In genomic region chr6:110816110-110816409, GRCh38 we compare ENCODE assay signal across 8 cellular contexts. TPM values are rescaled to one million over a fixed set of nuclear protein-coding genes. Genes with fewer than 3 reads are reported as not detected.
DNase-seq lines count a peak whose midpoint lies in the region; ATAC-seq, FAIRE-seq and TF ChIP-seq lines count a peak whose summit lies in the region.

No MANE protein-coding gene starts in this region.

- TF ChIP-seq CTCF in K562 (IDR thresholded peaks at IDR 0.05 in 2 of 3, conservative IDR thresholded peaks at IDR 0.05 in 1 of 3; ENCODE audit: insufficient read depth in 2 of 3, low read depth in 1 of 3, low read length in 3 of 3): no peak

- no peak overlapping the region for H2BK15ac ChIP-seq in mesenchymal stem cell (ENCODE audit: low read depth, poor library complexity, severe bottlenecking)

- peak overlapping the region; percentile 82 for H3K4me3 ChIP-seq in K562
- peak overlapping the region in 1 of 2 experiments; percentile 95 for H3K4me3 ChIP-seq in mesenchymal stem cell (ENCODE audit: insufficient read depth in 1 of 2, low read depth in 1 of 2, low read length in 2 of 2)
- H3K4me3 ChIP-seq in urinary bladder (ENCODE audit: low read depth, low read length): peak overlapping the region; percentile 91

- H2AFZ ChIP-seq in K562 (ENCODE audit: low read depth, low read length): peak overlapping the region; percentile 87
- peak overlapping the region; percentile 93 for H2AFZ ChIP-seq in mesenchymal stem cell (ENCODE audit: low read depth, low read length)

- intact Hi-C loops in K562 (cut with micrococcal nuclease) (no loop called here), head of caudate nucleus (cut with DNase I) (loop anchor here (5.0 to 10.0 kb wide), 3 partner anchors 131 to 291 kb away; partner anchors contain the start of gene GTF3C6)

- in situ Hi-C loops in K562 (cut with MboI): no loop called here

- H3K27ac Mint-ChIP-seq in activated naive CD4-positive, alpha-beta T cell treated with anti-CD3 and anti-CD28 coated beads, Interleukin-2, amount 50 U/mL, for 24 hours: peak overlapping the region; percentile 96

- FAIRE-seq in K562 (lab: Jason Lieb, UNC): no peak

- no peaks in the 10 kb centered on the region for H3K9me3 Mint-ChIP-seq in activated naive CD4-positive, alpha-beta T cell treated with anti-CD3 and anti-CD28 coated beads, Interleukin-2, amount 50 U/mL, for 24 hours

- no peaks in the 10 kb centered on the region for H3K27me3 ChIP-seq in K562 (ENCODE audit: control insufficient read depth in 2 of 2, insufficient read depth in 2 of 2, low read length in 2 of 2)
- no peaks in the 10 kb centered on the region for H3K27me3 ChIP-seq in mesenchymal stem cell (ENCODE audit: control insufficient read depth in 1 of 2, insufficient read depth in 1 of 2, low read length in 2 of 2)

- H3K4ac ChIP-seq in mesenchymal stem cell (ENCODE audit: low read depth in 1 of 2, low read length in 2 of 2): no peak overlapping the region

- POLR2A ChIA-PET in K562 (lab: Yijun Ruan, JAX): interaction anchor here (0.6 to 4.4 kb wide), 24 partner anchors 9 to 144 kb away, joined by 3 to 125 read pairs (median 4); partner anchors contain the start of genes AMD1 and GTF3C6

- CTCF ChIA-PET in K562 (lab: Yijun Ruan, JAX; ENCODE audit: low intra/inter-chr PET ratio): no interaction called here

- H2BK5ac ChIP-seq in mesenchymal stem cell (ENCODE audit: low read depth, low read length, poor library complexity, severe bottlenecking): no peak overlapping the region

- no peak for ATAC-seq in K562
- no peak for ATAC-seq in HG03025 (IDR thresholded peaks at IDR 0.05; ENCODE audit: low FRiP score, unreplicated experiment)

- H3K18ac ChIP-seq in mesenchymal stem cell (ENCODE audit: low read depth in 1 of 2, low read length in 2 of 2): no peak overlapping the region

- no peaks in the 10 kb centered on the region for H3K9me1 ChIP-seq in K562 (ENCODE audit: control insufficient read depth, insufficient read depth, low read length)

- H3K4me1 Mint-ChIP-seq in activated naive CD4-positive, alpha-beta T cell treated with anti-CD3 and anti-CD28 coated beads, Interleukin-2, amount 50 U/mL, for 24 hours: peaks cover 19% of the 10 kb centered on the region

- peak overlapping the region; percentile 100 for H3K27ac ChIP-seq in K562 (ENCODE audit: extremely low read depth, low read depth, low read length)
- peak overlapping the region; percentile 58 for H3K27ac ChIP-seq in mesenchymal stem cell (ENCODE audit: low read length, poor library complexity, severe bottlenecking)
- no peak overlapping the region for H3K27ac ChIP-seq in urinary bladder (ENCODE audit: low read depth)

- peaks cover 5% of the 10 kb centered on the region for H3K79me1 ChIP-seq in mesenchymal stem cell (replicated peaks; ENCODE audit: low read length, poor library complexity, severe bottlenecking)

- DNase-seq in activated naive CD4-positive, alpha-beta T cell (lab: John Stamatoyannopoulos, UW): no peak
- DNase-seq in K562 (ENCODE audit: extremely low read depth in 1 of 4, low spot score in 3 of 4) (no peak), mesenchymal stem cell (no peak), head of caudate nucleus (no peak)
- no peak for DNase-seq in NK-92 treated with Interleukin-12 subunit alpha and Interleukin-12 subunit beta, amount 100 ng/mL, for 24 hours (lab: John Stamatoyannopoulos, UW)

- WGBS in K562 (ENCODE audit: insufficient coverage, low coverage, missing lambda C conversion rate): 1% methylated on average over 6 of the region's 6 CpGs
- WGBS in mesenchymal stem cell: 2% methylated on average over 5 of the region's 6 CpGs
- 2% methylated on average over 6 of the region's 6 CpGs for WGBS in urinary bladder

- peaks cover 7% of the 10 kb centered on the region; the same call in 1 of the 2 replicates for H4K20me1 ChIP-seq in K562 (replicated peaks; ENCODE audit: control insufficient read depth, insufficient read depth, low read length)

- TF ChIP-seq EP300 in K562 (IDR thresholded peaks at IDR 0.05; ENCODE audit: low read length): no peak

- peaks cover 25% of the 10 kb centered on the region for H3K79me2 ChIP-seq in K562 (ENCODE audit: control insufficient read depth, insufficient read depth, low read length)

- BruUV-seq in K562 (replicated peaks; lab: Mats Ljungman, UMichigan): no TSS peak

- H2BK120ac ChIP-seq in mesenchymal stem cell (ENCODE audit: low read depth, low read length): no peak overlapping the region

- H3K36me3 ChIP-seq in K562 (ENCODE audit: control insufficient read depth, insufficient read depth, low read length): no peaks in the 10 kb centered on the region
- no peaks in the 10 kb centered on the region for H3K36me3 ChIP-seq in mesenchymal stem cell (ENCODE audit: control insufficient read depth in 1 of 2, insufficient read depth in 2 of 2, low read depth in 1 of 2, low read length in 2 of 2)
- no peaks in the 10 kb centered on the region for H3K36me3 ChIP-seq in urinary bladder (ENCODE audit: insufficient read depth)

- no peak overlapping the region for H4K91ac ChIP-seq in mesenchymal stem cell (ENCODE audit: low read length)

- H2AK5ac ChIP-seq in mesenchymal stem cell (ENCODE audit: low read length, severe bottlenecking): no peak overlapping the region

- peak overlapping the region; percentile 97 for H3K4me3 Mint-ChIP-seq in activated naive CD4-positive, alpha-beta T cell treated with anti-CD3 and anti-CD28 coated beads, Interleukin-2, amount 50 U/mL, for 24 hours

- H3K4me1 ChIP-seq in K562 (replicated peaks in 1 of 2; ENCODE audit: control insufficient read depth in 2 of 2, insufficient read depth in 2 of 2, low read length in 2 of 2) (peaks cover 23 to 44% of the 10 kb centered on the region in 2 experiments), mesenchymal stem cell (ENCODE audit: control insufficient read depth, insufficient read depth, low read depth, low read length) (peaks cover 7% of the 10 kb centered on the region), urinary bladder (ENCODE audit: insufficient read depth) (peaks cover 1% of the 10 kb centered on the region)

- H3K4me2 ChIP-seq in K562 (ENCODE audit: insufficient read depth, low read length) (peak overlapping the region; percentile 99), mesenchymal stem cell (ENCODE audit: low read length, poor library complexity, severe bottlenecking) (peak overlapping the region; percentile 72)

- H3K9ac ChIP-seq in K562 (ENCODE audit: insufficient read depth in 1 of 2, low read depth in 2 of 2, low read length in 2 of 2) (peak overlapping the region in 1 of 2 experiments; percentile 93; a peak in 2 of 4 replicates), mesenchymal stem cell (ENCODE audit: low read length) (peak overlapping the region; percentile 97)

- H4K8ac ChIP-seq in mesenchymal stem cell (ENCODE audit: low read length): no peak overlapping the region

- no peak; the same call in 1 of the 2 replicates for TF ChIP-seq POLR2A in K562 (conservative IDR thresholded peaks at IDR 0.05)

- H3K9me3 ChIP-seq in K562 (replicated peaks; ENCODE audit: control insufficient read depth, insufficient read depth, low read depth, low read length) (no peaks in the 10 kb centered on the region), mesenchymal stem cell (ENCODE audit: control insufficient read depth, low read length) (no peaks in the 10 kb centered on the region)

- H3K14ac ChIP-seq in mesenchymal stem cell (ENCODE audit: low read length in 2 of 2): no peak overlapping the region

- H2BK12ac ChIP-seq in mesenchymal stem cell (ENCODE audit: low read length in 2 of 2): no peak overlapping the region

- TF ChIP-seq RAD21 in K562 (CRISPR knock-in tag; conservative IDR thresholded peaks at IDR 0.05 in 1 of 2, IDR thresholded peaks at IDR 0.05 in 1 of 2): no peak; a peak in 1 of 4 replicates

- no peaks in the 10 kb centered on the region for H3K36me3 Mint-ChIP-seq in activated naive CD4-positive, alpha-beta T cell treated with anti-CD3 and anti-CD28 coated beads, Interleukin-2, amount 50 U/mL, for 24 hours

- no peak overlapping the region for H3K23ac ChIP-seq in mesenchymal stem cell (ENCODE audit: low read length in 2 of 2)

- H3K27me3 Mint-ChIP-seq in activated naive CD4-positive, alpha-beta T cell treated with anti-CD3 and anti-CD28 coated beads, Interleukin-2, amount 50 U/mL, for 24 hours: no peaks in the 10 kb centered on the region

RNA-seq across cellular contexts. Expression of gene CDK19, which starts 0.8 kb away (rescaled TPM):
- 16.2 and 38.5 TPM in 2 replicates for total RNA-seq in K562 (2011; cell fraction: chromatin; rRNA removed; ENCODE audit: low replicate concordance)
- 8.5 and 12.4 TPM in 2 replicates for total RNA-seq in K562 (2011; cell fraction: nucleolus; rRNA removed)
- total RNA-seq in K562 (2011; cell fraction: nucleoplasm; rRNA removed): 27.5 and 37.6 TPM in 2 replicates
- total RNA-seq in K562 (2014; rRNA removed): 3.9 and 4.1 TPM in 2 replicates
- 8.6 and 10.1 TPM in 2 replicates for total RNA-seq in K562 (2014; rRNA removed; fragmentation: Illumina TruSeq; extraction: Trizol)
- 6.2 and 6.7 TPM in 2 replicates for total RNA-seq in K562 (2015; rRNA removed; fragmentation: Illumina TruSeq; extraction: Trizol)
- 9.3 and 10.6 TPM in 2 replicates for total RNA-seq in K562 (2021)
- 15.2 and 15.4 TPM in 2 replicates for polyA plus RNA-seq in K562 (2011; rRNA removed)
- polyA plus RNA-seq in K562 (2011; cell fraction: cytosol; rRNA removed): 2.8 and 7.8 TPM in 2 replicates
- 10.1 and 14.7 TPM in 2 replicates for polyA plus RNA-seq in K562 (2011; cell fraction: nucleus; rRNA removed)
- 8.9 and 16.6 TPM in 2 replicates for polyA plus RNA-seq in K562 (2012)
- polyA plus RNA-seq in K562 (2014; fragmentation: Illumina TruSeq; extraction: Trizol): 8.8 and 9.0 TPM in 2 replicates
- polyA plus RNA-seq in K562 (2014; fragmentation: Nextera tagmentation; extraction: Ambion mirVana): 1 to 10 TPM; 3.8 to 4.0 TPM
- 7.4 and 8.4 TPM in 2 replicates for polyA plus RNA-seq in K562 (2014; rRNA removed)
- polyA minus RNA-seq in K562 (2011; rRNA and poly(A)+ RNA removed): 9.9 and 13.3 TPM in 2 replicates
- 3.5 and 4.3 TPM in 2 replicates for polyA minus RNA-seq in K562 (2011; cell fraction: cytosol; rRNA and poly(A)+ RNA removed)
- polyA minus RNA-seq in K562 (2011; cell fraction: nucleus; rRNA and poly(A)+ RNA removed): 4.0 and 7.8 TPM in 2 replicates
- polyA plus RNA-seq in mesenchymal stem cell (2013, experiment 1 of 2): 10.8 TPM
- 10.9 TPM for polyA plus RNA-seq in mesenchymal stem cell (2013, experiment 2 of 2)
- total RNA-seq in urinary bladder: 32.9 TPM
- 14.0 TPM for polyA plus RNA-seq in urinary bladder

RNA-seq across cellular contexts. Expression of gene AMD1, which starts 58.5 kb away (rescaled TPM):
- 57.6 and 170 TPM in 2 replicates for total RNA-seq in K562 (2011; cell fraction: chromatin; rRNA removed; ENCODE audit: low replicate concordance)
- 35.2 and 38.2 TPM in 2 replicates for total RNA-seq in K562 (2011; cell fraction: nucleolus; rRNA removed)
- total RNA-seq in K562 (2011; cell fraction: nucleoplasm; rRNA removed): 79.6 and 136 TPM in 2 replicates
- 69.7 and 69.8 TPM in 2 replicates for total RNA-seq in K562 (2014; rRNA removed)
- total RNA-seq in K562 (2014; rRNA removed; fragmentation: Illumina TruSeq; extraction: Trizol): 151 and 159 TPM in 2 replicates
- total RNA-seq in K562 (2015; rRNA removed; fragmentation: Illumina TruSeq; extraction: Trizol): 131 and 142 TPM in 2 replicates
- total RNA-seq in K562 (2021): 84.1 and 89.4 TPM in 2 replicates
- polyA plus RNA-seq in K562 (2011; rRNA removed): 60.6 and 88.0 TPM in 2 replicates
- 15.3 and 33.6 TPM in 2 replicates for polyA plus RNA-seq in K562 (2011; cell fraction: cytosol; rRNA removed)
- polyA plus RNA-seq in K562 (2011; cell fraction: nucleus; rRNA removed): 26.7 and 40.6 TPM in 2 replicates
- polyA plus RNA-seq in K562 (2012): 43.8 and 61.9 TPM in 2 replicates
- 91.7 and 109 TPM in 2 replicates for polyA plus RNA-seq in K562 (2014; fragmentation: Illumina TruSeq; extraction: Trizol)
- 10 to 100 TPM; 82.1 to 85.6 TPM for polyA plus RNA-seq in K562 (2014; fragmentation: Nextera tagmentation; extraction: Ambion mirVana)
- 57.4 and 60.0 TPM in 2 replicates for polyA plus RNA-seq in K562 (2014; rRNA removed)
- polyA minus RNA-seq in K562 (2011; rRNA and poly(A)+ RNA removed): 135 and 160 TPM in 2 replicates
- 38.9 and 71.3 TPM in 2 replicates for polyA minus RNA-seq in K562 (2011; cell fraction: cytosol; rRNA and poly(A)+ RNA removed)
- polyA minus RNA-seq in K562 (2011; cell fraction: nucleus; rRNA and poly(A)+ RNA removed): 38.1 and 58.3 TPM in 2 replicates
- polyA plus RNA-seq in mesenchymal stem cell (2013, experiment 1 of 2): 101 TPM
- 104 TPM for polyA plus RNA-seq in mesenchymal stem cell (2013, experiment 2 of 2)
- total RNA-seq in urinary bladder: 92.8 TPM
- 37.0 TPM for polyA plus RNA-seq in urinary bladder
